Comparison of ENCODE assay signal across 20 cellular contexts in the genomic region with DNA sequence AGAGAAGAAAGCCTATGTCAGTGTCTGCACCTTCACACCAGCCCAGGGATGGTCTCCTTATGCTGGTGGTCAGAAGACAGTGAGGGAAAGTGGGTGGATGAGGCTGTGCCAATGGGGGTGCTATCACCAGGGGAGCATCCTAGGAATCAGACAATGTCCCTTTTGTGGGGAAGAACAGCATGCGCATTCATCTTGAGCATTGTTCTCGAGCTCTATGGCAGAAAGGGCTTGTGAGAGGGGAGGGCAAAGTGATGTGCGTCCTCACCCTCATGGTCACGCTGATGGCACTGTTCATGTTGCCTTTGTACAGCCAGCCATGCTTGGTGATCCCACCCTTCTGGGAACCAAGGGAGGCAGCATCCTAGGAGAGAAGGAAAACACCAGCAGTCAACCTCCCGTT. TPM values are rescaled to one million over a fixed set of nuclear protein-coding genes. Genes with fewer than 3 reads are reported as not detected.
DNase-seq lines count a peak whose midpoint lies in the region; ATAC-seq and TF ChIP-seq lines count a peak whose summit lies in the region.
"Had no signal": no experiment of that assay in that cellular context is flagged by ENCODE, and none has a peak within 500 bp of the region (broad histone marks: within the 10 kb centered on the region; RNA-seq: fewer than 3 reads in every experiment).

No MANE protein-coding gene starts in this region.

- peaks cover 3% of the 10 kb centered on the region for H3K9me3 Mint-ChIP-seq in stimulated activated memory B cell treated with anti-CD40 and anti-IgM and Interleukin-4, amounts not matched to agents 10 μg/mL and 1 μg/mL and 100 μg/mL, for 72 hours
- H3K9me3 Mint-ChIP-seq in activated T-cell treated with anti-CD3 and anti-CD28 coated beads, Interleukin-2, amount 50 U/mL, for 24 hours, result no peaks in the 10 kb centered on the region
- H3K9me3 Mint-ChIP-seq: CD8-positive, alpha-beta T cell; GM23338 had no signal

- WGBS in heart right ventricle, 2 donors, result 93 to 98% methylated on average over 5 of the region's 5 CpGs

- no peak overlapping the region for H3K27ac Mint-ChIP-seq in stimulated activated memory B cell treated with anti-CD40 and anti-IgM and Interleukin-4, amounts not matched to agents 10 μg/mL and 1 μg/mL and 100 μg/mL, for 72 hours
- no peak overlapping the region for H3K27ac Mint-ChIP-seq in activated T-cell treated with anti-CD3 and anti-CD28 coated beads, Interleukin-2, amount 50 U/mL, for 24 hours
- H3K27ac Mint-ChIP-seq: CD8-positive, alpha-beta T cell; GM23338 had no signal

- no peak overlapping the region for H3K4me3 ChIP-seq in heart right ventricle
- H3K4me3 ChIP-seq: GM23338, MG63 had no signal

- no peak overlapping the region for H3K4me3 Mint-ChIP-seq in stimulated activated memory B cell treated with anti-CD40 and anti-IgM and Interleukin-4, amounts not matched to agents 10 μg/mL and 1 μg/mL and 100 μg/mL, for 72 hours
- no peak overlapping the region for H3K4me3 Mint-ChIP-seq in activated T-cell treated with anti-CD3 and anti-CD28 coated beads, Interleukin-2, amount 50 U/mL, for 24 hours
- H3K4me3 Mint-ChIP-seq: CD8-positive, alpha-beta T cell; GM23338 had no signal

- H3K36me3 Mint-ChIP-seq in stimulated activated memory B cell treated with anti-CD40 and anti-IgM and Interleukin-4, amounts not matched to agents 10 μg/mL and 1 μg/mL and 100 μg/mL, for 72 hours, result peaks cover 47% of the 10 kb centered on the region
- H3K36me3 Mint-ChIP-seq in activated T-cell treated with anti-CD3 and anti-CD28 coated beads, Interleukin-2, amount 50 U/mL, for 24 hours (ENCODE audit: low read depth), result peaks cover 87% of the 10 kb centered on the region

- intact Hi-C loops in heart right ventricle (cut with DNase I) (no loop called here), left ventricle myocardium superior (cut with micrococcal nuclease) (no loop called here), head of caudate nucleus (cut with DNase I) (loop anchor here (5.0 kb wide), 1 partner anchor 56 kb away; the partner anchor contains the start of gene DOCK9)

- peak overlapping the region in 7 of 10 donors; percentile 20 to 81 (median 47) for H3K27ac ChIP-seq in heart right ventricle
- H3K27ac ChIP-seq in temporal lobe (ENCODE audit: low read depth, low read length), result peak overlapping the region; percentile 90

- H3K4me1 Mint-ChIP-seq in stimulated activated memory B cell treated with anti-CD40 and anti-IgM and Interleukin-4, amounts not matched to agents 10 μg/mL and 1 μg/mL and 100 μg/mL, for 72 hours, result peaks cover 14% of the 10 kb centered on the region
- H3K4me1 Mint-ChIP-seq in activated T-cell treated with anti-CD3 and anti-CD28 coated beads, Interleukin-2, amount 50 U/mL, for 24 hours (ENCODE audit: low read depth), result peaks cover 36% of the 10 kb centered on the region

- H3K4me1 ChIP-seq in heart right ventricle, result peaks cover 4 to 91% (median 56%) of the 10 kb centered on the region in 9 donors

- no peaks in the 10 kb centered on the region for H3K9me3 ChIP-seq in heart right ventricle
- H3K9me3 ChIP-seq: MG63 had no signal

- no peak for ATAC-seq in heart right ventricle
- no peak for ATAC-seq in left ventricle myocardium superior
- ATAC-seq in stimulated activated memory B cell treated with anti-CD40 and anti-IgM and Interleukin-4, amounts not matched to agents 10 μg/mL and 1 μg/mL and 100 μg/mL, for 72 hours, result no peak
- no peak for ATAC-seq in GM19328 (IDR thresholded peaks at IDR 0.05; ENCODE audit: unreplicated experiment)
- ATAC-seq: CD8-positive, alpha-beta T cell; GM23338 had no signal

- TF ChIP-seq CTCF in heart right ventricle (IDR thresholded peaks at IDR 0.05), result no peak

- H3K27me3 Mint-ChIP-seq in stimulated activated memory B cell treated with anti-CD40 and anti-IgM and Interleukin-4, amounts not matched to agents 10 μg/mL and 1 μg/mL and 100 μg/mL, for 72 hours, result no peaks in the 10 kb centered on the region
- no peaks in the 10 kb centered on the region for H3K27me3 Mint-ChIP-seq in activated T-cell treated with anti-CD3 and anti-CD28 coated beads, Interleukin-2, amount 50 U/mL, for 24 hours

- no peaks in the 10 kb centered on the region for H3K27me3 ChIP-seq in heart right ventricle
- H3K27me3 ChIP-seq: MG63 had no signal

- DNase-seq in heart right ventricle, result no peak
- no peak for DNase-seq in left ventricle myocardium superior
- DNase-seq in head of caudate nucleus, result peak; percentile 10 to 90 (median 70)
- peak; percentile 44 for DNase-seq in occipital lobe (lab: John Stamatoyannopoulos, UW)
- DNase-seq in activated T-cell treated with anti-CD3 and anti-CD28 coated beads, Interleukin-2, amount 50 U/mL, for 24 hours, result no peak
- DNase-seq: 8988T; CD8-positive, alpha-beta T cell; DMS79; IMR-90; Karpas-422; MG63; NCI-H1092; NCI-H146; NCI-H2081; NCI-H510A; NCI-H82 had no signal

- peaks cover 0 to 48% (median 0%) of the 10 kb centered on the region in 9 donors for H3K36me3 ChIP-seq in heart right ventricle
- H3K36me3 ChIP-seq: MG63 had no signal

RNA-seq across cellular contexts. Expression of gene DOCK9, which starts 56.1 kb away (rescaled TPM):
- total RNA-seq in heart right ventricle (10 to 100 TPM; 31.6 to 73.7 (median 43.4) TPM), left ventricle myocardium superior (39.6 TPM), occipital lobe (200 TPM), temporal lobe (137 TPM)
- 10 to 100 TPM; 32.0 to 45.3 TPM for polyA plus RNA-seq in heart right ventricle

Comparison
In these comparisons a context has a peak if more than half of its experiments do, and no peak if none do; other contexts are left out.
1. DNase-seq: peak in head of caudate nucleus (42 of 42) and occipital lobe (single experiment); none in heart right ventricle (0 of 2), left ventricle myocardium superior (single experiment) and activated T-cell treated with anti-CD3 and anti-CD28 coated beads, Interleukin-2, amount 50 U/mL, for 24 hours (single experiment).